Comparison of ENCODE assay signal across 8 cellular contexts in the genomic region with DNA sequence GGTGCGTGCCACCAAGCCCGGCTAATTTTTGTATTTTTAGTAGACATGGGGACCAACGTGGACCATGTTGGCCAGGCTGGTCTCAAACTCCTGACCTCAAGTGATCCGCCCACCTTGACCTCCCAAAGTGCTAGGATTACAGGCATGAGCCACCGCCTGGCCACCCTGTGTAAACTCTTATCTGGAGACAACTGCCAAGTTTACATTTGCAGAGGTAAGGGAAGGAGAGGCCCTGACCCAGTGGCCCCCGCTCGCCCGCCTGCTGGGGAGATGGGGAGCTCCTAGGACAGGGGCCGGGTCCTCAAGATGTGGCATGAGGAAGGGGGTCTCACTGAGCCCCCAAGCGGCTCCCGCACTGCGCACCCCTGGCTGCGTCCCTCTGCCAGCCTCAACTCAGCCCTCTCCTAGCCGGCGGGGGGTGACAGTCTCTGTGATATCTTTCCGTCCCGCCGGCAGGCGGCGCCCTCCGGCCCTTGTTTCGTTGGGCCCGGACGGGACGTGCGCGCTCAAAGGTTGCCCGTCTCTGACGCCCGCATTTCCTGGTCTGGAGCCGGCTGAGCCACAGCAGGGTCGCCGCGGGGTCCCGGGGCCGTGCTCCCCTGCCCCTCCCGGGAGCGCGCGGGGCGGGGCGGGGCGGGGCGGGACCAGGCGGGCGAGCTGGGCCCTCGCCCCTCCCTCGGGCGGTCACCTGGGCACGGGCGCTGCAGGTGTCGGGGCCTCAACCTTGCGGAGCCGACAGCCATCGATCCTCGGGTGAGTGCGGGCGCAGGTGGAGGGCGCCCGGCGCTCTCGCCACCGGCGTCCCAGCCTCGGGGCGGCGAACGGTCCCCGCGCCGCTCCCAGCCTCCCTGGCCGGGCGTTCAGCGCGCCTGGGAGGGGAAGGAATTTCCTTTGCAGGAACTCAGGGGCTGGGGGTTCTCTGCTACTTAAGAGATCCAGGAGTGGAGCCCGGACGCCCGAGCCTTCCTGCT. TPM values are rescaled to one million over a fixed set of nuclear protein-coding genes. Genes with fewer than 3 reads are reported as not detected.
A peak's percentile ranks its signal among the peaks of the same experiment; 100 is the strongest.
DNase-seq lines count a peak whose midpoint lies in the region; ATAC-seq and TF ChIP-seq lines count a peak whose summit lies in the region.

A gene with protein sequence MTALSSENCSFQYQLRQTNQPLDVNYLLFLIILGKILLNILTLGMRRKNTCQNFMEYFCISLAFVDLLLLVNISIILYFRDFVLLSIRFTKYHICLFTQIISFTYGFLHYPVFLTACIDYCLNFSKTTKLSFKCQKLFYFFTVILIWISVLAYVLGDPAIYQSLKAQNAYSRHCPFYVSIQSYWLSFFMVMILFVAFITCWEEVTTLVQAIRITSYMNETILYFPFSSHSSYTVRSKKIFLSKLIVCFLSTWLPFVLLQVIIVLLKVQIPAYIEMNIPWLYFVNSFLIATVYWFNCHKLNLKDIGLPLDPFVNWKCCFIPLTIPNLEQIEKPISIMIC (plus strand): TSS at position 533 of the 971 bp plus-strand sequence. CDS start 45,978 bp downstream, outside the sequence.

- H3K27me3 ChIP-seq in dorsolateral prefrontal cortex = peaks cover 0 to 52% (median 25%) of the 10 kb centered on the region in 45 donors
- no peaks in the 10 kb centered on the region for H3K27me3 ChIP-seq in lung (ENCODE audit: control insufficient read depth, insufficient read depth)

- peak within 1 kb of the TSS; percentile 24 to 80 (median 58) for H3K4me3 ChIP-seq in dorsolateral prefrontal cortex
- peak within 1 kb of the TSS; percentile 61 for H3K4me3 ChIP-seq in lung

- H3K27ac ChIP-seq in dorsolateral prefrontal cortex (peak within 1 kb of the TSS in 4 of 59 donors; percentile 9 to 38 (median 10)), lung (ENCODE audit: low read depth in 1 of 2, low read length in 1 of 2) (peak within 1 kb of the TSS in 1 of 2 donors; percentile 86)

- TF ChIP-seq CTCF in dorsolateral prefrontal cortex (IDR thresholded peaks at IDR 0.05 in 54 of 56, conservative IDR thresholded peaks at IDR 0.05 in 2 of 56; ENCODE audit: low read depth in 1 of 56, partially characterized antibody in 56 of 56) (peak; percentile 18 to 69 (median 53)), lung (IDR thresholded peaks at IDR 0.05; ENCODE audit: control extremely low read depth, extremely low read depth) (peak; percentile 29)

- WGBS in lung, 2 donors = 4 to 7% methylated on average over 40 to 78 of the region's 78 CpGs

- peak; percentile 45 for DNase-seq in Ammon's horn (ENCODE audit: low spot score)
- peak; percentile 90 for DNase-seq in NCI-H2196 (lab: John Stamatoyannopoulos, UW; ENCODE audit: unreplicated experiment)
- DNase-seq in activated CD4-positive, alpha-beta T cell treated with anti-CD3 and anti-CD28 coated beads for 4 hours = peak; percentile 77 to 78
- DNase-seq in dorsolateral prefrontal cortex = peak in 4 of 10 donors; percentile 22 to 56 (median 37)
- DNase-seq in lung (ENCODE audit: low spot score) = peak; percentile 87
- DNase-seq in stimulated activated CD8-positive, alpha-beta memory T cell treated with anti-CD3 and anti-CD28 coated beads, Interleukin-12 subunit alpha, Interleukin-12 subunit beta, amount 100 ng/mL, for 24 hours (ENCODE audit: extremely low read depth) = peak; percentile 45

- ATAC-seq in GM18907 (IDR thresholded peaks at IDR 0.05; ENCODE audit: unreplicated experiment) (peak; percentile 82), HG03108 (IDR thresholded peaks at IDR 0.05; ENCODE audit: unreplicated experiment) (peak; percentile 90), lung (ENCODE audit: insufficient read depth, low FRiP score) (peak; percentile 82)

- no peaks in the 10 kb centered on the region for H3K9me3 ChIP-seq in lung (ENCODE audit: control insufficient read depth in 2 of 2, insufficient read depth in 1 of 2, low read length in 1 of 2)

- no peaks in the 10 kb centered on the region for H3K36me3 ChIP-seq in lung (ENCODE audit: control insufficient read depth in 2 of 2, insufficient read depth in 2 of 2, low read length in 2 of 2)

- peaks cover 0 to 3% of the 10 kb centered on the region in 2 donors for H3K4me1 ChIP-seq in lung (ENCODE audit: control insufficient read depth in 2 of 2, insufficient read depth in 2 of 2, low read length in 2 of 2)

- intact Hi-C loops in dorsolateral prefrontal cortex (cut with DNase I) = no loop called here

RNA-seq across cellular contexts. Expression of the gene that starts here (rescaled TPM):
- total RNA-seq in dorsolateral prefrontal cortex (1 to 10 TPM in 96 of 120 experiments, under 1 TPM in 21, not detected in 3; 0.30 to 4.9 (median 1.6) TPM), lung (10 to 100 TPM; 18.7 to 23.3 TPM)
- 10 to 100 TPM; 16.9 to 22.7 TPM for polyA plus RNA-seq in lung
